ENCODE assay signal across 10 cellular contexts in genomic region chr2:144511945-144512344, GRCh38. TPM values are rescaled to one million over a fixed set of nuclear protein-coding genes. Genes with fewer than 3 reads are reported as not detected.
DNase-seq lines count a peak whose midpoint lies in the region; ATAC-seq and TF ChIP-seq lines count a peak whose summit lies in the region.
"Had no signal": no experiment of that assay in that cellular context is flagged by ENCODE, and none has a peak within 500 bp of the region (broad histone marks: within the 10 kb centered on the region; RNA-seq: fewer than 3 reads in every experiment).

No MANE protein-coding gene starts in this region.

- no peak for ATAC-seq in heart right ventricle
- no peak for ATAC-seq in Right ventricle myocardium superior (ENCODE audit: poor library complexity)
- ATAC-seq in naive B cell (ENCODE audit: low read depth in 2 of 2) = no peak
- no peak for ATAC-seq in mucosa of descending colon
- ATAC-seq in GM18909 (IDR thresholded peaks at IDR 0.05; ENCODE audit: poor library complexity, unreplicated experiment) = no peak

- H3K4me3 ChIP-seq in heart right ventricle (peak overlapping the region in 9 of 10 donors; percentile 29 to 98 (median 79)), endodermal cell (ENCODE audit: low read length) (no peak overlapping the region), uterus (no peak overlapping the region), mucosa of descending colon (no peak overlapping the region)

- H3K9ac ChIP-seq in endodermal cell (ENCODE audit: extremely low read depth, low read length, poor library complexity, severe bottlenecking) = no peak overlapping the region

- peaks cover 28% of the 10 kb centered on the region for H3K4me1 Mint-ChIP-seq in endodermal cell
- H3K4me1 Mint-ChIP-seq in naive B cell = peaks cover 84 to 94% (median 85%) of the 10 kb centered on the region in 3 donors

- H3K4me1 ChIP-seq in heart right ventricle (peaks cover 0 to 80% (median 58%) of the 10 kb centered on the region in 9 donors), endodermal cell (ENCODE audit: control insufficient read depth, insufficient read depth, low read length) (peaks cover 7% of the 10 kb centered on the region), uterus (no peaks in the 10 kb centered on the region), mucosa of descending colon (ENCODE audit: low read depth) (no peaks in the 10 kb centered on the region)

- TF ChIP-seq POLR2A in uterus (IDR thresholded peaks at IDR 0.05) = no peak

- TF ChIP-seq CTCF in heart right ventricle (IDR thresholded peaks at IDR 0.05) (peak in 1 of 9 donors; percentile 6), endodermal cell (conservative IDR thresholded peaks at IDR 0.05) (no peak), uterus (IDR thresholded peaks at IDR 0.05) (no peak), mucosa of descending colon (IDR thresholded peaks at IDR 0.05) (no peak)

- intact Hi-C loops in heart right ventricle (cut with DNase I) = loop anchor here in 7 of 10 donors (5.0 to 10.0 kb wide), 13 partner anchors 50 to 1243 kb away; a partner anchor contains a TSS
- intact Hi-C loops in Right ventricle myocardium superior (cut with DNase I) = loop anchor here (10.0 kb wide), 1 partner anchor 177 kb away; a partner anchor contains a TSS
- intact Hi-C loops in uterus (cut with DNase I; ENCODE audit: low total_unique reads) = no loop called here
- intact Hi-C loops in mucosa of descending colon (cut with DNase I, micrococcal nuclease) = no loop called here

- DNase-seq in heart right ventricle (no peak), Right ventricle myocardium superior (no peak), endodermal cell (no peak), naive B cell (no peak), uterus (no peak), GM19240 (ENCODE audit: insufficient read length, low spot score) (no peak), mucosa of descending colon (no peak)
- DNase-seq: activated gamma-delta T cell, NCI-H2029 had no signal

- H3K27ac ChIP-seq in heart right ventricle (peak overlapping the region; percentile 96 to 100 (median 98)), endodermal cell (ENCODE audit: low read depth, low read length) (peak overlapping the region; percentile 79), uterus (peak overlapping the region; percentile 95 to 97)

- no peak overlapping the region for H3K4me3 Mint-ChIP-seq in endodermal cell
- H3K4me3 Mint-ChIP-seq in naive B cell = peak overlapping the region in 5 of 8 donors; percentile 1 to 55 (median 42)

- H3K9me3 ChIP-seq in heart right ventricle (no peaks in the 10 kb centered on the region), endodermal cell (ENCODE audit: control insufficient read depth, low read length) (no peaks in the 10 kb centered on the region), uterus (no peaks in the 10 kb centered on the region), mucosa of descending colon (no peaks in the 10 kb centered on the region)

- H3K27me3 Mint-ChIP-seq in endodermal cell (ENCODE audit: insufficient read depth) (peaks cover 96% of the 10 kb centered on the region), naive B cell (no peaks in the 10 kb centered on the region)

- 15 to 17% methylated on average over 3 of the region's 3 CpGs for WGBS in heart right ventricle, 2 donors
- 0 to 15% methylated on average over 2 to 3 of the region's 3 CpGs for WGBS in endodermal cell (ENCODE audit: insufficient coverage in 1 of 2, insufficient read length in 1 of 2), 2 experiments

- H3K27ac Mint-ChIP-seq in endodermal cell (no peak overlapping the region), naive B cell (peak overlapping the region in 3 of 6 donors; percentile 5 to 80 (median 15))

- no peaks in the 10 kb centered on the region for H3K9me3 Mint-ChIP-seq in endodermal cell
- H3K9me3 Mint-ChIP-seq in naive B cell = no peaks in the 10 kb centered on the region

- H3K36me3 Mint-ChIP-seq in endodermal cell (ENCODE audit: low read depth) (no peaks in the 10 kb centered on the region), naive B cell (peaks cover 22% of the 10 kb centered on the region in 2 donors)

- H3K27me3 ChIP-seq in heart right ventricle (peaks cover 0 to 4% (median 0%) of the 10 kb centered on the region in 7 donors), endodermal cell (ENCODE audit: control insufficient read depth, insufficient read depth, low read length, poor library complexity, severe bottlenecking) (peaks cover 97% of the 10 kb centered on the region), uterus (no peaks in the 10 kb centered on the region)

- H3K36me3 ChIP-seq in heart right ventricle = peaks cover 0 to 50% (median 0%) of the 10 kb centered on the region in 9 donors
- H3K36me3 ChIP-seq in endodermal cell (ENCODE audit: control insufficient read depth, insufficient read depth, low read length) = no peaks in the 10 kb centered on the region
- H3K36me3 ChIP-seq in uterus = no peaks in the 10 kb centered on the region
- H3K36me3 ChIP-seq in mucosa of descending colon (ENCODE audit: low read depth) = no peaks in the 10 kb centered on the region

RNA-seq across cellular contexts. Expression of gene ZEB2, which starts 8.0 kb away (rescaled TPM):
- total RNA-seq in heart right ventricle = 10 to 100 TPM; 68.7 to 99.5 (median 88.2) TPM
- 10 to 100 TPM; 17.2 to 26.0 TPM for polyA plus RNA-seq in heart right ventricle
- total RNA-seq in Right ventricle myocardium superior = 81.0 TPM
- under 1 TPM; 0.29 to 0.31 TPM for total RNA-seq in endodermal cell
- 68.2 TPM for polyA plus RNA-seq in endodermal cell (2013, experiment 1 of 2)
- 65.4 TPM for polyA plus RNA-seq in endodermal cell (2013, experiment 2 of 2)
- polyA plus RNA-seq in naive B cell (ENCODE audit: low read depth in 6 of 6) = 10 to 100 TPM; 62.2 to 96.5 (median 73.1) TPM
- 100 to 1,000 TPM in 3 of 4 donors, 10 to 100 TPM in 1; 35.9 to 177 (median 120) TPM for total RNA-seq in uterus
- 10 to 100 TPM; 19.0 to 80.1 (median 48.6) TPM for total RNA-seq in mucosa of descending colon

Comparison
In these comparisons a context has a peak if more than half of its experiments do, and no peak if none do; other contexts are left out.
1. H3K4me3 ChIP-seq: peak in heart right ventricle (9 of 10); none in endodermal cell (single experiment), uterus (0 of 2) and mucosa of descending colon (single experiment).
2. RNA of gene ZEB2, which starts 8.0 kb away (total RNA-seq): 35.9 to 177 TPM in uterus, 68.7 to 99.5 TPM in heart right ventricle, 81.0 TPM in Right ventricle myocardium superior (single experiment) and 19.0 to 80.1 TPM in mucosa of descending colon; 0.29 to 0.31 TPM in endodermal cell; every median in the first group is over 10 times any median in the second.
3. intact Hi-C loops: an anchor here in heart right ventricle (5.0 to 10.0 kb wide) and Right ventricle myocardium superior (10.0 kb wide); none called in uterus and mucosa of descending colon.
4. Peak in every context shown above with its lines, with median percentiles within 50 percentile points of each other: H3K27ac ChIP-seq.